In genomic region chr11:82969811-82970210, GRCh38 we compare ENCODE assay signal across 12 cellular contexts.
DNase-seq lines count a peak whose midpoint lies in the region; ATAC-seq and TF ChIP-seq lines count a peak whose summit lies in the region.
"Had no signal": no experiment of that assay in that cellular context is flagged by ENCODE, and none has a peak within 500 bp of the region (broad histone marks: within the 10 kb centered on the region; RNA-seq: fewer than 3 reads in every experiment).

No MANE protein-coding gene starts in this region.

- H3K79me2 ChIP-seq in KMS-11 (ENCODE audit: insufficient read depth, low read depth): no peaks in the 10 kb centered on the region

- H3K27ac ChIP-seq in KMS-11: peak overlapping the region; percentile 74
- no peak overlapping the region for H3K27ac ChIP-seq in SJCRH30

- peak; percentile 68 for DNase-seq in GM10248 (ENCODE audit: extremely low spot score)
- peak; percentile 9 for DNase-seq in GM19240 (ENCODE audit: insufficient read length, low spot score)
- no peak for DNase-seq in HPDE6-E6E7 (ENCODE audit: extremely low spot score)
- no peak for DNase-seq in activated CD8-positive, alpha-beta memory T cell treated with anti-CD3 and anti-CD28 coated beads, Interleukin-2, amount 50 U/mL, for 48 hours
- no peak for DNase-seq in SJCRH30
- no peak for DNase-seq in H7
- DNase-seq: C1 segment of cervical spinal cord; NCI-H1048; SHP77; stimulated activated CD4-positive, alpha-beta T cell treated with anti-CD3 and anti-CD28 coated beads, Interleukin-4, amount 100 ng/mL, for 1 hour had no signal

- no peaks in the 10 kb centered on the region for H4K20me1 ChIP-seq in KMS-11 (ENCODE audit: insufficient read depth)

- H3K27me3 ChIP-seq in KMS-11 (ENCODE audit: insufficient read depth, low read depth): no peaks in the 10 kb centered on the region
- no peaks in the 10 kb centered on the region for H3K27me3 ChIP-seq in SJCRH30
- H3K27me3 ChIP-seq in H7 (ENCODE audit: control insufficient read depth, insufficient read depth, low read length): no peaks in the 10 kb centered on the region

- H2AFZ ChIP-seq in KMS-11 (ENCODE audit: low read depth): 0 out of 2 replicates have a peak overlapping the region, but pooled peaks have one; percentile 4

- peak overlapping the region; percentile 19; the same call in 1 of the 2 replicates for H3K9ac ChIP-seq in KMS-11

- CTCF ChIA-PET in GM10248 (lab: Yijun Ruan, JAX): interaction anchor here (1.1 to 1.4 kb wide), 2 partner anchors 38 to 43 kb away, joined by 4 to 5 read pairs; no protein-coding TSS in a partner anchor

- no peak for TF ChIP-seq CTCF in GM10248 (IDR thresholded peaks at IDR 0.05; ENCODE audit: control extremely low read depth, extremely low read depth, low read depth, missing control alignments)
- no peak for TF ChIP-seq CTCF in KMS-11 (conservative IDR thresholded peaks at IDR 0.05; ENCODE audit: low read depth, low read length)

- POLR2A ChIA-PET in GM10248 (lab: Yijun Ruan, JAX): interaction anchor here (0.7 kb wide), 1 partner anchor 102 kb away, joined by 3 read pairs; the partner anchor contains the start of gene RAB30

- H3K4me3 ChIP-seq in KMS-11 (IDR thresholded peaks at IDR 0.05; ENCODE audit: insufficient read depth, low read depth, low read length): no peak overlapping the region
- H3K4me3 ChIP-seq in SJCRH30: no peak overlapping the region
- H3K4me3 ChIP-seq in H7 (ENCODE audit: insufficient read depth, low read depth, low read length): no peak overlapping the region

- H3K36me3 ChIP-seq in KMS-11 (ENCODE audit: insufficient read depth): no peaks in the 10 kb centered on the region
- H3K36me3 ChIP-seq in SJCRH30: no peaks in the 10 kb centered on the region
- no peaks in the 10 kb centered on the region for H3K36me3 ChIP-seq in H7 (replicated peaks; ENCODE audit: control insufficient read depth, insufficient read depth, low read length)

- no peaks in the 10 kb centered on the region for H3K9me3 ChIP-seq in SJCRH30 (replicated peaks)

- peak overlapping the region; percentile 83 for H3K4me2 ChIP-seq in KMS-11

- ATAC-seq in HG02852 (IDR thresholded peaks at IDR 0.05; ENCODE audit: unreplicated experiment): peak; percentile 97

- H3K4me1 ChIP-seq in KMS-11 (ENCODE audit: low read depth, poor library complexity, severe bottlenecking) (peaks cover 75% of the 10 kb centered on the region), SJCRH30 (no peaks in the 10 kb centered on the region)

Comparison
In these comparisons a context has a peak if more than half of its experiments do, and no peak if none do; other contexts are left out.
1. DNase-seq: peak in GM10248 (single experiment) and GM19240 (single experiment); none in HPDE6-E6E7 (single experiment), activated CD8-positive, alpha-beta memory T cell treated with anti-CD3 and anti-CD28 coated beads, Interleukin-2, amount 50 U/mL, for 48 hours (single experiment), SJCRH30 (0 of 2) and H7 (single experiment).